11 cellular contexts compared by ENCODE assay signal in the genomic region with DNA sequence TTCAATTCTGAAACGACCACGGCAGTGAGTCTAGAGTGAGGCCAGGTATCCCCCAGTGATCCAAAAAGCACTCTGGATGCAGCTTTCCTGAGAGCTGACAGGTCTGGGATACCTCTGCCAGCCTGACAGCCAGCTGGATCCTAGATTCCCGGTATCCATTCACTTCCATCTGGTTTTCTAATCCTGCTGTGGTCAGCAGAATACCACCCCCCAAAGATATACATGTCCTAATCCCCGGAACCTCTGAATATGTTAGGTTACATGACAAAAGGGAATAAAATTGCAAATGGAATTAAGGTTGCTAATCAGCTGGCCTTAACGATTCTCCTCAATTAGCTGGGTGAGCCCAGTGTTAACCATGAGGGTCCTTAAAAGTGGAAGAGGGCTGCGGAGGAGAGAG. TPM values are rescaled to one million over a fixed set of nuclear protein-coding genes. Genes with fewer than 3 reads are reported as not detected.
DNase-seq lines count a peak whose midpoint lies in the region; ATAC-seq, FAIRE-seq and TF ChIP-seq lines count a peak whose summit lies in the region.
"Had no signal": no experiment of that assay in that cellular context is flagged by ENCODE, and none has a peak within 500 bp of the region (broad histone marks: within the 10 kb centered on the region; RNA-seq: fewer than 3 reads in every experiment).

No MANE protein-coding gene starts in this region.

- peaks cover 31% of the 10 kb centered on the region for H4K20me1 ChIP-seq in astrocyte (ENCODE audit: insufficient read depth, low read length)

- H3K79me2 ChIP-seq in astrocyte (ENCODE audit: insufficient read depth, low read length), result peaks cover 42% of the 10 kb centered on the region

- H3K4me3 Mint-ChIP-seq in activated naive CD4-positive, alpha-beta T cell treated with anti-CD3 and anti-CD28 coated beads, Interleukin-2, amount 50 U/mL, for 24 hours, result peak overlapping the region; percentile 99
- peak overlapping the region; percentile 93 for H3K4me3 Mint-ChIP-seq in astrocyte (ENCODE audit: unreplicated experiment)
- peak overlapping the region; percentile 98 for H3K4me3 Mint-ChIP-seq in type B pancreatic cell

- no peaks in the 10 kb centered on the region for H3K36me3 ChIP-seq in astrocyte (ENCODE audit: insufficient read depth, low read length)
- no peaks in the 10 kb centered on the region for H3K36me3 ChIP-seq in lower lobe of right lung

- peak overlapping the region; percentile 86 for H3K4me2 ChIP-seq in astrocyte (ENCODE audit: low read length)

- TF ChIP-seq CTCF in astrocyte (IDR thresholded peaks at IDR 0.05; ENCODE audit: insufficient read depth, low read depth, low read length) (no peak), lower lobe of right lung (IDR thresholded peaks at IDR 0.05) (no peak), type B pancreatic cell (conservative IDR thresholded peaks at IDR 0.05) (no peak)

- H3K4me1 ChIP-seq in astrocyte (ENCODE audit: insufficient read depth, low read length), result peaks cover 20% of the 10 kb centered on the region
- peaks cover 40% of the 10 kb centered on the region for H3K4me1 ChIP-seq in lower lobe of right lung

- ATAC-seq in lower lobe of right lung, result no peak

- no peaks in the 10 kb centered on the region for H3K9me3 Mint-ChIP-seq in activated naive CD4-positive, alpha-beta T cell treated with anti-CD3 and anti-CD28 coated beads, Interleukin-2, amount 50 U/mL, for 24 hours
- no peaks in the 10 kb centered on the region for H3K9me3 Mint-ChIP-seq in astrocyte (ENCODE audit: unreplicated experiment)
- no peaks in the 10 kb centered on the region for H3K9me3 Mint-ChIP-seq in type B pancreatic cell

- intact Hi-C loops in lower lobe of right lung (cut with DNase I), result no loop called here

- H3K27ac ChIP-seq in astrocyte (ENCODE audit: low read depth, low read length), result no peak overlapping the region
- H3K27ac ChIP-seq in lower lobe of right lung, result peak overlapping the region; percentile 90

- peaks cover 10% of the 10 kb centered on the region for H3K36me3 Mint-ChIP-seq in activated naive CD4-positive, alpha-beta T cell treated with anti-CD3 and anti-CD28 coated beads, Interleukin-2, amount 50 U/mL, for 24 hours
- peaks cover 5% of the 10 kb centered on the region for H3K36me3 Mint-ChIP-seq in astrocyte (ENCODE audit: low read depth, unreplicated experiment)
- no peaks in the 10 kb centered on the region for H3K36me3 Mint-ChIP-seq in type B pancreatic cell

- H3K9ac ChIP-seq in astrocyte (ENCODE audit: low read length), result peak overlapping the region; percentile 95

- peaks cover 41% of the 10 kb centered on the region for H3K4me1 Mint-ChIP-seq in activated naive CD4-positive, alpha-beta T cell treated with anti-CD3 and anti-CD28 coated beads, Interleukin-2, amount 50 U/mL, for 24 hours
- peaks cover 20% of the 10 kb centered on the region for H3K4me1 Mint-ChIP-seq in astrocyte (ENCODE audit: low read depth, unreplicated experiment)
- H3K4me1 Mint-ChIP-seq in type B pancreatic cell (ENCODE audit: unreplicated experiment), result peaks cover 35% of the 10 kb centered on the region

- peaks cover 3% of the 10 kb centered on the region for H3K9me3 ChIP-seq in astrocyte (ENCODE audit: insufficient read depth, low read depth, low read length)
- H3K9me3 ChIP-seq in lower lobe of right lung, result no peaks in the 10 kb centered on the region

- FAIRE-seq in astrocyte (lab: Jason Lieb, UNC), result no peak

- H3K27me3 Mint-ChIP-seq in activated naive CD4-positive, alpha-beta T cell treated with anti-CD3 and anti-CD28 coated beads, Interleukin-2, amount 50 U/mL, for 24 hours, result peaks cover 1% of the 10 kb centered on the region
- H3K27me3 Mint-ChIP-seq in astrocyte (ENCODE audit: low read depth, unreplicated experiment), result no peaks in the 10 kb centered on the region
- H3K27me3 Mint-ChIP-seq in type B pancreatic cell, result no peaks in the 10 kb centered on the region

- H3K27ac Mint-ChIP-seq in activated naive CD4-positive, alpha-beta T cell treated with anti-CD3 and anti-CD28 coated beads, Interleukin-2, amount 50 U/mL, for 24 hours, result peak overlapping the region; percentile 62
- H3K27ac Mint-ChIP-seq in astrocyte (ENCODE audit: unreplicated experiment), result no peak overlapping the region
- H3K27ac Mint-ChIP-seq in type B pancreatic cell, result peak overlapping the region; percentile 97

- H3K4me3 ChIP-seq in astrocyte (ENCODE audit: insufficient read depth, low read depth, low read length) (peak overlapping the region; percentile 89), lower lobe of right lung (peak overlapping the region; percentile 98)

- no peak overlapping the region for H2AFZ ChIP-seq in astrocyte (ENCODE audit: low read depth, low read length)

- H3K27me3 ChIP-seq in astrocyte (ENCODE audit: insufficient read depth, low read length), result no peaks in the 10 kb centered on the region
- no peaks in the 10 kb centered on the region for H3K27me3 ChIP-seq in lower lobe of right lung (ENCODE audit: low read depth)

- no peak for DNase-seq in activated naive CD4-positive, alpha-beta T cell (lab: John Stamatoyannopoulos, UW)
- DNase-seq in astrocyte (ENCODE audit: low read depth) (no peak), lower lobe of right lung (no peak), type B pancreatic cell (ENCODE audit: extremely low spot score, unreplicated experiment) (no peak), NOMO-1 treated with dmso at 0.1 percent for 144 hours (lab: John Stamatoyannopoulos, UW; ENCODE audit: unreplicated experiment) (no peak), iPS-NIHi7 (ENCODE audit: extremely low spot score) (no peak)
- no peak for DNase-seq in stimulated activated CD4-positive, alpha-beta T cell treated with anti-CD3 and anti-CD28 coated beads, Interleukin-2, amount 100 ng/mL, for 24 hours
- DNase-seq: aorta, GOT3, NCI-H510A had no signal

RNA-seq across cellular contexts. Expression of gene ZNF79, which starts 1.4 kb away (rescaled TPM):
- total RNA-seq in astrocyte (10.5 and 11.5 TPM in 2 replicates), lower lobe of right lung (9.5 TPM), type B pancreatic cell (ENCODE audit: low replicate concordance) (14.1 and 18.7 TPM in 2 replicates)

RNA-seq across cellular contexts. Expression of gene SLC2A8, which starts 25.8 kb away (rescaled TPM):
- total RNA-seq in astrocyte, result 16.5 and 18.8 TPM in 2 replicates
- total RNA-seq in lower lobe of right lung, result 18.5 TPM
- 40.2 and 53.1 TPM in 2 replicates for total RNA-seq in type B pancreatic cell (ENCODE audit: low replicate concordance)

RNA-seq across cellular contexts. Expression of gene RPL12, which starts 28.4 kb away (rescaled TPM):
- total RNA-seq in astrocyte, result 1,037 and 1,189 TPM in 2 replicates
- total RNA-seq in lower lobe of right lung, result 1,018 TPM
- 1,238 and 1,343 TPM in 2 replicates for total RNA-seq in type B pancreatic cell (ENCODE audit: low replicate concordance)

RNA-seq across cellular contexts. Expression of gene LRSAM1, which starts 28.5 kb away (rescaled TPM):
- total RNA-seq in astrocyte, result 18.7 and 22.2 TPM in 2 replicates
- total RNA-seq in lower lobe of right lung, result 25.9 TPM
- total RNA-seq in type B pancreatic cell (ENCODE audit: low replicate concordance), result 16.0 and 20.6 TPM in 2 replicates
